Comparison of ENCODE assay signal across 8 cellular contexts in genomic region chr5:159207222-159207615, GRCh38. TPM values are rescaled to one million over a fixed set of nuclear protein-coding genes. Genes with fewer than 3 reads are reported as not detected.
DNase-seq lines count a peak whose midpoint lies in the region; ATAC-seq, FAIRE-seq and TF ChIP-seq lines count a peak whose summit lies in the region.

No MANE protein-coding gene starts in this region.

- H3K79me1 ChIP-seq in IMR-90 (ENCODE audit: low read depth in 1 of 2, low read length in 2 of 2): peaks cover 10% of the 10 kb centered on the region in 2 experiments; a peak in 3 of 4 replicates

- H3K9me3 Mint-ChIP-seq in central memory CD8-positive, alpha-beta T cell: no peaks in the 10 kb centered on the region

- no TSS peak for BruUV-seq in IMR-90 (replicated peaks; lab: Mats Ljungman, UMichigan)

- peak overlapping the region; percentile 99; the same call in 1 of the 2 replicates for H3K4ac ChIP-seq in IMR-90 (ENCODE audit: low read depth, low read length)

- H3K4me3 Mint-ChIP-seq in central memory CD8-positive, alpha-beta T cell: peak overlapping the region; percentile 99

- peak overlapping the region; percentile 99 for H3K27ac Mint-ChIP-seq in central memory CD8-positive, alpha-beta T cell (ENCODE audit: low read depth)

- DNase-seq in A549 (ENCODE audit: low read depth in 1 of 2, low spot score in 1 of 2): no peak
- no peak for DNase-seq in IMR-90
- DNase-seq in central memory CD8-positive, alpha-beta T cell (ENCODE audit: low spot score in 2 of 2): no peak
- no peak for DNase-seq in HUDEP-2 (lab: John Stamatoyannopoulos, UW; ENCODE audit: unreplicated experiment in 76 of 76)
- no peak for DNase-seq in NCI-H226

- CTCF ChIA-PET in A549 (lab: Yijun Ruan, JAX) (interaction anchor here (1.1 to 4.0 kb wide), 9 partner anchors 9 to 110 kb away, joined by 3 to 22 read pairs (median 4); no protein-coding TSS in a partner anchor), IMR-90 (lab: Yijun Ruan, JAX) (interaction anchor here (0.6 to 1.7 kb wide), 4 partner anchors 9 to 50 kb away, joined by 5 to 10 read pairs (median 6); no protein-coding TSS in a partner anchor)

- H3K27ac ChIP-seq in A549 (peak overlapping the region; percentile 97 to 100), IMR-90 (ENCODE audit: insufficient read depth, low read length) (peak overlapping the region; percentile 100), muscle layer of duodenum (ENCODE audit: low read length) (peak overlapping the region; percentile 90)

- no peak for TF ChIP-seq RAD21 in A549 (conservative IDR thresholded peaks at IDR 0.05 in 1 of 2, IDR thresholded peaks at IDR 0.05 in 1 of 2)
- no peak for TF ChIP-seq RAD21 in IMR-90 (IDR thresholded peaks at IDR 0.05; ENCODE audit: low read length)

- peak overlapping the region; percentile 79 for H2BK5ac ChIP-seq in IMR-90 (ENCODE audit: low read depth, low read length, poor library complexity, severe bottlenecking)

- peaks cover 62% of the 10 kb centered on the region for H3K4me1 Mint-ChIP-seq in central memory CD8-positive, alpha-beta T cell

- H3K9me1 ChIP-seq in IMR-90 (ENCODE audit: insufficient read depth, low read length): no peaks in the 10 kb centered on the region; the same call in 1 of the 2 replicates

- H3K36me3 ChIP-seq in IMR-90 (ENCODE audit: control insufficient read depth, insufficient read depth, low read length) (peaks cover 6% of the 10 kb centered on the region), muscle layer of duodenum (ENCODE audit: control insufficient read depth in 1 of 2, insufficient read depth in 2 of 2, low read length in 2 of 2) (peaks cover 0 to 10% of the 10 kb centered on the region in 2 donors)

- H3K23ac ChIP-seq in IMR-90 (ENCODE audit: low read depth, low read length): peak overlapping the region; percentile 76; the same call in 1 of the 2 replicates

- H4K20me1 ChIP-seq in IMR-90 (ENCODE audit: insufficient read depth, low read length): peaks cover 21% of the 10 kb centered on the region

- POLR2A ChIA-PET in A549 (lab: Yijun Ruan, JAX): interaction anchor here (0.8 to 2.3 kb wide), 8 partner anchors 10 to 57 kb away, joined by 4 to 14 read pairs (median 6); no protein-coding TSS in a partner anchor
- POLR2A ChIA-PET in IMR-90 (lab: Charles Lee; ENCODE audit: unreplicated experiment): interaction anchor here (0.6 to 1.2 kb wide), 6 partner anchors 9 to 709 kb away, joined by 3 to 8 read pairs (median 3); no protein-coding TSS in a partner anchor

- no peak overlapping the region for H2AK9ac ChIP-seq in IMR-90 (replicated peaks; ENCODE audit: low read depth, low read length, poor library complexity)

- TF ChIP-seq CTCF in A549 (IDR thresholded peaks at IDR 0.05) (no peak), IMR-90 (conservative IDR thresholded peaks at IDR 0.05; ENCODE audit: low read depth, low read length) (no peak)

- H3K18ac ChIP-seq in IMR-90 (ENCODE audit: low read depth, low read length): peak overlapping the region; percentile 90

- H2AFZ ChIP-seq in IMR-90 (replicated peaks; ENCODE audit: low read length, poor library complexity): no peak overlapping the region

- peak overlapping the region; percentile 92 to 98 for H4K8ac ChIP-seq in IMR-90 (ENCODE audit: low read depth in 2 of 2, low read length in 2 of 2)

- under 1% methylated on average over 4 of the region's 4 CpGs for WGBS in A549 (ENCODE audit: missing lambda C conversion rate)
- WGBS in IMR-90 (ENCODE audit: extremely low coverage in 2 of 2, insufficient read length in 1 of 2), 2 experiments: no CpG with 5 or more reads among the region's 4 CpGs

- H4K91ac ChIP-seq in IMR-90 (ENCODE audit: insufficient read depth, low read depth, low read length): peak overlapping the region; percentile 98; the same call in 1 of the 2 replicates

- peak overlapping the region; percentile 39; the same call in 1 of the 2 replicates for H2BK120ac ChIP-seq in IMR-90 (ENCODE audit: low read depth, low read length)

- peak overlapping the region; percentile 88 for H3K56ac ChIP-seq in IMR-90 (ENCODE audit: extremely low read depth, insufficient read depth, low read length)

- intact Hi-C loops in IMR-90 (cut with micrococcal nuclease): loop anchor here (2.0 to 10.0 kb wide), 2 partner anchors 22 to 768 kb away; no protein-coding TSS in a partner anchor

- no peak overlapping the region for H2AK5ac ChIP-seq in IMR-90 (ENCODE audit: low read depth, low read length)

- ATAC-seq in A549 (no peak), IMR-90 (ENCODE audit: low read depth) (no peak), GM19395 (IDR thresholded peaks at IDR 0.05; ENCODE audit: unreplicated experiment) (no peak), GM18511 (IDR thresholded peaks at IDR 0.05; ENCODE audit: unreplicated experiment) (no peak)
- no peak for ATAC-seq in central memory CD8-positive, alpha-beta T cell (replicated peaks; ENCODE audit: extremely low read depth, poor library complexity, severe bottlenecking)

- peaks cover 24% of the 10 kb centered on the region for H3K36me3 Mint-ChIP-seq in central memory CD8-positive, alpha-beta T cell (ENCODE audit: insufficient read depth)

- H3K14ac ChIP-seq in IMR-90 (replicated peaks; ENCODE audit: low read depth, low read length): peak overlapping the region; percentile 99

- H3K9me3 ChIP-seq in A549: no peaks in the 10 kb centered on the region
- H3K9me3 ChIP-seq in IMR-90 (ENCODE audit: control insufficient read depth, insufficient read depth, low read length): no peaks in the 10 kb centered on the region
- no peaks in the 10 kb centered on the region for H3K9me3 ChIP-seq in muscle layer of duodenum (ENCODE audit: control insufficient read depth in 1 of 2, low read length in 2 of 2)

- H3K27me3 Mint-ChIP-seq in central memory CD8-positive, alpha-beta T cell: no peaks in the 10 kb centered on the region

- no peak for FAIRE-seq in A549 (lab: Jason Lieb, UNC)

- no peak overlapping the region for H2BK20ac ChIP-seq in IMR-90 (ENCODE audit: low read depth, low read length)

- TF ChIP-seq EP300 in A549 (IDR thresholded peaks at IDR 0.05): no peak

- H3K9ac ChIP-seq in IMR-90 (ENCODE audit: low read depth, low read length): peak overlapping the region; percentile 99

- H3K4me3 ChIP-seq in A549 (peak overlapping the region; percentile 77), IMR-90 (ENCODE audit: insufficient read depth, low read depth, low read length) (peak overlapping the region; percentile 83), muscle layer of duodenum (ENCODE audit: low read depth in 1 of 2, low read length in 2 of 2) (peak overlapping the region; percentile 85 to 97)

- peak overlapping the region; percentile 50; the same call in 1 of the 2 replicates for H4K5ac ChIP-seq in IMR-90 (ENCODE audit: low read depth, low read length)

- H3K4me2 ChIP-seq in A549 (peak overlapping the region; percentile 94), IMR-90 (ENCODE audit: low read depth, low read length) (peak overlapping the region; percentile 85)

- TF ChIP-seq POLR2A in A549 (IDR thresholded peaks at IDR 0.05; ENCODE audit: low read length) (no peak), IMR-90 (IDR thresholded peaks at IDR 0.05; ENCODE audit: low read depth, low read length) (no peak)

- peaks cover 51% of the 10 kb centered on the region for H3K4me1 ChIP-seq in A549
- H3K4me1 ChIP-seq in IMR-90 (ENCODE audit: control insufficient read depth, insufficient read depth, low read length): peaks cover 10% of the 10 kb centered on the region; the same call in 1 of the 2 replicates
- peaks cover 26 to 55% of the 10 kb centered on the region in 2 donors for H3K4me1 ChIP-seq in muscle layer of duodenum (ENCODE audit: control insufficient read depth in 1 of 2, insufficient read depth in 2 of 2, low read length in 2 of 2)

- dilution Hi-C loops in IMR-90 (cut with HindIII; ENCODE audit: low sequenced_read_pairs, unreplicated experiment): no loop called here

- H3K27me3 ChIP-seq in IMR-90 (ENCODE audit: control insufficient read depth, insufficient read depth, low read length): no peaks in the 10 kb centered on the region
- H3K27me3 ChIP-seq in muscle layer of duodenum (ENCODE audit: low read depth, low read length): no peaks in the 10 kb centered on the region

- peak overlapping the region; percentile 6; the same call in 2 of the 3 replicates for H2BK15ac ChIP-seq in IMR-90 (ENCODE audit: low read depth, low read length)

- in situ Hi-C loops in IMR-90 (cut with MboI; ENCODE audit: low sequenced_read_pairs): loop anchor here (5.0 kb wide), 1 partner anchor 50 kb away; no protein-coding TSS in a partner anchor

TF ChIP-seq in A549, 52 proteins besides CTCF, POLR2A, EP300 and RAD21 (continues in another document):
- no peak for TF ChIP-seq ESRRA (IDR thresholded peaks at IDR 0.05; ENCODE audit: borderline replicate concordance, low read length)
- TF ChIP-seq TFCP2L1 (CRISPR knock-in tag; IDR thresholded peaks at IDR 0.05): no peak
- TF ChIP-seq POLR2AphosphoS2 (conservative IDR thresholded peaks at IDR 0.05; ENCODE audit: low read length): no peak
- no peak for TF ChIP-seq PHF8 (IDR thresholded peaks at IDR 0.05; ENCODE audit: borderline replicate concordance, low read depth)

TF ChIP-seq in IMR-90, 13 proteins besides CTCF, POLR2A, EP300 and RAD21 (continues in another document):
- TF ChIP-seq MXI1 (IDR thresholded peaks at IDR 0.05; ENCODE audit: borderline replicate concordance, low read depth, low read length): no peak

RNA-seq across cellular contexts. Expression of gene RNF145, which starts 2.1 kb away (rescaled TPM):
- polyA plus RNA-seq in A549 (2011; rRNA removed) (122 and 147 TPM in 2 replicates), A549 (2017; fragmentation: RNase III; extraction: RNeasy Plus Mini Kit Qiagen cat#74134 plus additional on column Dnase treatment) (120 to 146 TPM (median 137 TPM) in 3 replicates), IMR-90 (2012; rRNA removed) (44.9 and 57.0 TPM in 2 replicates)
- polyA plus RNA-seq in A549 (2012; cell fraction: cytosol; rRNA removed): 38.4 and 45.0 TPM in 2 replicates
- polyA plus RNA-seq in A549 (2012; cell fraction: nucleus; rRNA removed): 20.9 and 43.9 TPM in 2 replicates
- polyA minus RNA-seq in A549 (2011; rRNA and poly(A)+ RNA removed): 82.2 and 83.3 TPM in 2 replicates
- total RNA-seq in IMR-90 (2012; rRNA removed): 50.0 and 68.0 TPM in 2 replicates
- polyA plus RNA-seq in IMR-90 (2012; cell fraction: cytosol; rRNA removed): 14.3 and 27.2 TPM in 2 replicates
- polyA plus RNA-seq in IMR-90 (2012; cell fraction: nucleus; rRNA removed; ENCODE audit: low replicate concordance): 8.4 and 77.6 TPM in 2 replicates

RNA-seq across cellular contexts. Expression of gene UBLCP1, which starts 55.9 kb away (rescaled TPM):
- polyA plus RNA-seq in A549 (2011; rRNA removed): 46.7 and 64.8 TPM in 2 replicates
- 10.9 and 11.2 TPM in 2 replicates for polyA plus RNA-seq in A549 (2012; cell fraction: cytosol; rRNA removed)
- 2.2 and 5.1 TPM in 2 replicates for polyA plus RNA-seq in A549 (2012; cell fraction: nucleus; rRNA removed)
- 36.5 to 39.6 TPM (median 38.5 TPM) in 3 replicates for polyA plus RNA-seq in A549 (2017; fragmentation: RNase III; extraction: RNeasy Plus Mini Kit Qiagen cat#74134 plus additional on column Dnase treatment)
- 5.8 and 5.9 TPM in 2 replicates for polyA minus RNA-seq in A549 (2011; rRNA and poly(A)+ RNA removed)
- 11.7 and 23.1 TPM in 2 replicates for total RNA-seq in IMR-90 (2012; rRNA removed)
- polyA plus RNA-seq in IMR-90 (2012; rRNA removed): 13.0 and 17.5 TPM in 2 replicates
- polyA plus RNA-seq in IMR-90 (2012; cell fraction: cytosol; rRNA removed): 1.4 and 5.3 TPM in 2 replicates
- polyA plus RNA-seq in IMR-90 (2012; cell fraction: nucleus; rRNA removed; ENCODE audit: low replicate concordance): 0.42 and 5.4 TPM in 2 replicates
